ENCODE assay signal across 31 cellular contexts in genomic region chr13:54248306-54248705, GRCh38.
DNase-seq lines count a peak whose midpoint lies in the region; ATAC-seq, FAIRE-seq and TF ChIP-seq lines count a peak whose summit lies in the region.
"Had no signal": no experiment of that assay in that cellular context is flagged by ENCODE, and none has a peak within 500 bp of the region (broad histone marks: within the 10 kb centered on the region; RNA-seq: fewer than 3 reads in every experiment).

No MANE protein-coding gene starts in this region.

- H3K79me1 ChIP-seq in IMR-90 (ENCODE audit: low read depth in 1 of 2, low read length in 2 of 2) = no peaks in the 10 kb centered on the region

- H3K4me3 ChIP-seq in HepG2 (replicated peaks in 1 of 3; ENCODE audit: insufficient read depth in 1 of 3, low read depth in 2 of 3, low read length in 3 of 3) = no peak overlapping the region
- H3K4me3 ChIP-seq in right lobe of liver = no peak overlapping the region
- no peak overlapping the region for H3K4me3 ChIP-seq in IMR-90 (ENCODE audit: insufficient read depth, low read depth, low read length)
- H3K4me3 ChIP-seq: A549; BLaER1; BLaER1 treated with 17β-estradiol and CSF1 and Interleukin-3, amounts not matched to agents 10 nM and 100 nM had no signal

- ATAC-seq in HepG2 (no peak), right lobe of liver (no peak), IMR-90 (ENCODE audit: low read depth) (no peak), GM18870 (IDR thresholded peaks at IDR 0.05; ENCODE audit: unreplicated experiment) (no peak)
- ATAC-seq: A549; CD8-positive, alpha-beta T cell had no signal

- H2BK15ac ChIP-seq in IMR-90 (ENCODE audit: low read depth, low read length) = no peak overlapping the region

- no peak overlapping the region for H2AK9ac ChIP-seq in IMR-90 (replicated peaks; ENCODE audit: low read depth, low read length, poor library complexity)

- H4K8ac ChIP-seq in IMR-90 (ENCODE audit: low read depth in 2 of 2, low read length in 2 of 2) = no peak overlapping the region

- H2AFZ ChIP-seq in HepG2 (ENCODE audit: low read length) (no peak overlapping the region), IMR-90 (replicated peaks; ENCODE audit: low read length, poor library complexity) (no peak overlapping the region)

- no peaks in the 10 kb centered on the region for H3K79me2 ChIP-seq in HepG2 (ENCODE audit: insufficient read depth, low read length)

- no peak for FAIRE-seq in HepG2 (lab: Jason Lieb, UNC)
- FAIRE-seq: A204.1, A549, D721Med had no signal

- H3K36me3 ChIP-seq in HepG2 (replicated peaks in 1 of 2; ENCODE audit: control insufficient read depth in 1 of 2, insufficient read depth in 2 of 2, low read length in 2 of 2) (no peaks in the 10 kb centered on the region), right lobe of liver (no peaks in the 10 kb centered on the region), IMR-90 (ENCODE audit: control insufficient read depth, insufficient read depth, low read length) (no peaks in the 10 kb centered on the region)
- H3K36me3 ChIP-seq: BE2C; BLaER1; BLaER1 treated with 17β-estradiol and CSF1 and Interleukin-3, amounts not matched to agents 10 nM and 100 nM had no signal

- H3K27me3 ChIP-seq in HepG2 (ENCODE audit: control insufficient read depth in 1 of 2, insufficient read depth in 2 of 2, low read length in 2 of 2) (no peaks in the 10 kb centered on the region), right lobe of liver (no peaks in the 10 kb centered on the region), IMR-90 (ENCODE audit: control insufficient read depth, insufficient read depth, low read length) (no peaks in the 10 kb centered on the region)
- H3K27me3 ChIP-seq: BE2C; BLaER1; BLaER1 treated with 17β-estradiol and CSF1 and Interleukin-3, amounts not matched to agents 10 nM and 100 nM had no signal

- no peak overlapping the region for H3K56ac ChIP-seq in IMR-90 (ENCODE audit: extremely low read depth, insufficient read depth, low read length)

- no peaks in the 10 kb centered on the region for H4K20me1 ChIP-seq in HepG2 (ENCODE audit: insufficient read depth, low read length)
- no peaks in the 10 kb centered on the region for H4K20me1 ChIP-seq in IMR-90 (ENCODE audit: insufficient read depth, low read length)
- H4K20me1 ChIP-seq: BLaER1; BLaER1 treated with 17β-estradiol and CSF1 and Interleukin-3, amounts not matched to agents 10 nM and 100 nM had no signal

- TF ChIP-seq RAD21 in HepG2 (CRISPR knock-in tag; IDR thresholded peaks at IDR 0.05) (no peak), IMR-90 (IDR thresholded peaks at IDR 0.05; ENCODE audit: low read length) (no peak)

- 0% methylated on average over 3 of the region's 3 CpGs for WGBS in HepG2 (ENCODE audit: low lambda C conversion rate)
- 27% methylated on average over 3 of the region's 3 CpGs for WGBS in right lobe of liver (ENCODE audit: insufficient coverage, low coverage, low lambda C conversion rate, missing lambda C conversion rate)
- WGBS in IMR-90 (ENCODE audit: extremely low coverage in 2 of 2, insufficient read length in 1 of 2), 2 experiments = no CpG with 5 or more reads among the region's 3 CpGs

- H3K27ac ChIP-seq in HepG2 (ENCODE audit: extremely low read length, insufficient read depth, low read length) (no peak overlapping the region), right lobe of liver (no peak overlapping the region), IMR-90 (ENCODE audit: insufficient read depth, low read length) (no peak overlapping the region)
- H3K27ac ChIP-seq: 22Rv1; A549; BLaER1; BLaER1 treated with 17β-estradiol and CSF1 and Interleukin-3, amounts not matched to agents 10 nM and 100 nM; C4-2B had no signal

- H3K23ac ChIP-seq in IMR-90 (ENCODE audit: low read depth, low read length) = no peak overlapping the region

- DNase-seq in HepG2 (ENCODE audit: low spot score) (no peak), right lobe of liver (no peak), IMR-90 (no peak)
- DNase-seq: 8988T; ACHN; AML-193; BE2C; C1 segment of cervical spinal cord; Caco-2; Calu3; CD4-positive, alpha-beta memory T cell; CD4-positive, alpha-beta T cell; CD4-positive, CD25-positive, alpha-beta regulatory T cell; CD8-positive, alpha-beta memory T cell; CD8-positive, alpha-beta T cell; COR-L47; DMS 273 treated with DMSO at 0.1 percent for 48 hours; DMS153; DMS53; DMS79; DMS79 treated with DMSO at 0.1 percent for 48 hours; DND-41; EL had no signal

- no peak overlapping the region for H2BK120ac ChIP-seq in IMR-90 (ENCODE audit: low read depth, low read length)

- CTCF ChIA-PET in HepG2 (lab: Yijun Ruan, JAX; ENCODE audit: low intra/inter-chr PET ratio, low total read pairs) = no interaction called here
- CTCF ChIA-PET in IMR-90 (lab: Yijun Ruan, JAX) = interaction anchor here (0.7 kb wide), 1 partner anchor 575 kb away, joined by 3 read pairs; no protein-coding TSS in a partner anchor

- in situ Hi-C loops in HepG2 (cut with HindIII; ENCODE audit: extremely low pct_ligation_motif_present, low pct_unique_long_range_greater_than_20kb) (loop anchor here (25.0 kb wide), 1 partner anchor 89 kb away; no protein-coding TSS in a partner anchor), IMR-90 (cut with MboI; ENCODE audit: low sequenced_read_pairs) (no loop called here)

- no peak for TF ChIP-seq EP300 in HepG2 (IDR thresholded peaks at IDR 0.05; ENCODE audit: low read depth in 2 of 2, low read length in 2 of 2)
- no peak for TF ChIP-seq EP300 in HepG2 (CRISPR knock-in tag; IDR thresholded peaks at IDR 0.05; ENCODE audit: borderline replicate concordance)

- POLR2A ChIA-PET in HepG2 (lab: Yijun Ruan, JAX) (no interaction called here), IMR-90 (lab: Charles Lee; ENCODE audit: unreplicated experiment) (no interaction called here)

- H3K9me3 ChIP-seq in HepG2 (ENCODE audit: low read length) (peaks cover 54% of the 10 kb centered on the region), right lobe of liver (no peaks in the 10 kb centered on the region), IMR-90 (ENCODE audit: control insufficient read depth, insufficient read depth, low read length) (peaks cover 2% of the 10 kb centered on the region; the same call in 1 of the 2 replicates)
- H3K9me3 ChIP-seq: A549, BE2C, BLaER1, Caco-2 had no signal

- H3K4ac ChIP-seq in IMR-90 (ENCODE audit: low read depth, low read length) = no peak overlapping the region

- no peak overlapping the region for H2BK20ac ChIP-seq in IMR-90 (ENCODE audit: low read depth, low read length)

- H2BK5ac ChIP-seq in IMR-90 (ENCODE audit: low read depth, low read length, poor library complexity, severe bottlenecking) = no peak overlapping the region

- H3K14ac ChIP-seq in IMR-90 (replicated peaks; ENCODE audit: low read depth, low read length) = no peak overlapping the region

- TF ChIP-seq CTCF in HepG2 (CRISPR knock-in tag; IDR thresholded peaks at IDR 0.05) = no peak
- no peak for TF ChIP-seq CTCF in right lobe of liver (IDR thresholded peaks at IDR 0.05)
- TF ChIP-seq CTCF in IMR-90 (conservative IDR thresholded peaks at IDR 0.05; ENCODE audit: low read depth, low read length) = no peak

- dilution Hi-C loops in IMR-90 (cut with HindIII; ENCODE audit: low sequenced_read_pairs, unreplicated experiment) = no loop called here

- no peak overlapping the region for H4K91ac ChIP-seq in IMR-90 (ENCODE audit: insufficient read depth, low read depth, low read length)

- H3K9ac ChIP-seq in HepG2 (ENCODE audit: insufficient read depth, low read depth, low read length) (no peak overlapping the region), IMR-90 (ENCODE audit: low read depth, low read length) (no peak overlapping the region)
- H3K9ac ChIP-seq: BLaER1; BLaER1 treated with 17β-estradiol and CSF1 and Interleukin-3, amounts not matched to agents 10 nM and 100 nM had no signal

- H2AK5ac ChIP-seq in IMR-90 (ENCODE audit: low read depth, low read length) = no peak overlapping the region

- H3K4me1 ChIP-seq in HepG2 (ENCODE audit: insufficient read depth, low read length) (no peaks in the 10 kb centered on the region), right lobe of liver (no peaks in the 10 kb centered on the region), IMR-90 (ENCODE audit: control insufficient read depth, insufficient read depth, low read length) (no peaks in the 10 kb centered on the region)
- H3K4me1 ChIP-seq: A549; BE2C; BLaER1; BLaER1 treated with 17β-estradiol and CSF1 and Interleukin-3, amounts not matched to agents 10 nM and 100 nM; Caco-2 had no signal

- no peaks in the 10 kb centered on the region for H3K9me1 ChIP-seq in IMR-90 (ENCODE audit: insufficient read depth, low read length)

- no peak overlapping the region for H4K5ac ChIP-seq in IMR-90 (ENCODE audit: low read depth, low read length)

- H3K4me2 ChIP-seq in HepG2 (ENCODE audit: low read depth, low read length) (no peak overlapping the region), IMR-90 (ENCODE audit: low read depth, low read length) (no peak overlapping the region)
- H3K4me2 ChIP-seq: A549; BLaER1; BLaER1 treated with 17β-estradiol and CSF1 and Interleukin-3, amounts not matched to agents 10 nM and 100 nM had no signal

- TF ChIP-seq POLR2A in HepG2 (IDR thresholded peaks at IDR 0.05; ENCODE audit: insufficient read depth in 1 of 2, low read depth in 2 of 2, low read length in 2 of 2) = no peak
- no peak for TF ChIP-seq POLR2A in right lobe of liver (IDR thresholded peaks at IDR 0.05)
- no peak for TF ChIP-seq POLR2A in IMR-90 (IDR thresholded peaks at IDR 0.05; ENCODE audit: low read depth, low read length)

- BruUV-seq in HepG2 (replicated peaks; lab: Mats Ljungman, UMichigan) (no TSS peak), IMR-90 (replicated peaks; lab: Mats Ljungman, UMichigan) (no TSS peak)

- intact Hi-C loops in HepG2 (cut with micrococcal nuclease; ENCODE audit: unreplicated experiment) = no loop called here
- intact Hi-C loops in right lobe of liver (cut with DNase I) = no loop called here
- intact Hi-C loops in IMR-90 (cut with micrococcal nuclease) = no loop called here

- no peak overlapping the region for H3K18ac ChIP-seq in IMR-90 (ENCODE audit: low read depth, low read length)

TF ChIP-seq in HepG2, 621 proteins besides CTCF, POLR2A, EP300 and RAD21 (continues in another document):
- TF ChIP-seq ZNF878 (CRISPR knock-in tag; IDR thresholded peaks at IDR 0.05) (no peak), SYNCRIP (IDR thresholded peaks at IDR 0.05; ENCODE audit: insufficient read depth, low read depth, low read length) (no peak), MAFK (conservative IDR thresholded peaks at IDR 0.05 in 1 of 2, IDR thresholded peaks at IDR 0.05 in 1 of 2; ENCODE audit: low read length in 2 of 2) (peak; percentile 51 to 72; a peak in 3 of 4 replicates), ZNF510 (CRISPR knock-in tag; IDR thresholded peaks at IDR 0.05; ENCODE audit: low read depth) (no peak), HNF4A (CRISPR knock-in tag; IDR thresholded peaks at IDR 0.05) (no peak), HOXA5 (CRISPR knock-in tag; IDR thresholded peaks at IDR 0.05) (no peak)

TF ChIP-seq in IMR-90, 13 proteins besides CTCF, POLR2A, EP300 and RAD21 (continues in another document):
- peak; percentile 57 for TF ChIP-seq MAFK (IDR thresholded peaks at IDR 0.05; ENCODE audit: low read depth, low read length)
